ENCODE assay signal across 7 cellular contexts in the genomic region with DNA sequence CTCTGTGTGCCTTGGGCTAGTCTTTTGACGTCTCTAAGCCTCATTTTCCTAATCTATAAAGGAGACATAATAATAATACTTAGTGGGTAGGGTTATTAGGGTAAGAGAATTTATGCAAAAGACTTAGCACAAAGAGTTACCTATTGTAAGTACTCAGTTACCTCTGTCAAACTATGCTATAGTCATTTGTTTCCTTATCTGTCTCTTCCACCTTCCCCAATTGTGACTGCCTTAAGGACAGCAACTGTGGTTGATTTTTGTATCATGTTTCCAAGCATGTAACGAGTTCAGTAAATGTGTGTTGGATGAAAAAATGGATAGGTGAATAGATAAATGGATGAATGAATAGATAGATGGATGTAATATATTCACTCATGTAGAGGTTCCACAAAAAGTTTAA.
"Had no signal": no experiment of that assay in that cellular context is flagged by ENCODE, and none has a peak within 500 bp of the region (broad histone marks: within the 10 kb centered on the region; RNA-seq: fewer than 3 reads in every experiment).

No MANE protein-coding gene starts in this region.

- H3K4me3 ChIP-seq: GM12878 had no signal

- ATAC-seq: GM12878 had no signal

- DNase-seq: GDM1, GF-D8 had no signal

- FAIRE-seq: G401.6, GM12878, GM12892, GM18507, GM19239 had no signal
